ENCODE assay signal across 1 cellular context in the genomic region with DNA sequence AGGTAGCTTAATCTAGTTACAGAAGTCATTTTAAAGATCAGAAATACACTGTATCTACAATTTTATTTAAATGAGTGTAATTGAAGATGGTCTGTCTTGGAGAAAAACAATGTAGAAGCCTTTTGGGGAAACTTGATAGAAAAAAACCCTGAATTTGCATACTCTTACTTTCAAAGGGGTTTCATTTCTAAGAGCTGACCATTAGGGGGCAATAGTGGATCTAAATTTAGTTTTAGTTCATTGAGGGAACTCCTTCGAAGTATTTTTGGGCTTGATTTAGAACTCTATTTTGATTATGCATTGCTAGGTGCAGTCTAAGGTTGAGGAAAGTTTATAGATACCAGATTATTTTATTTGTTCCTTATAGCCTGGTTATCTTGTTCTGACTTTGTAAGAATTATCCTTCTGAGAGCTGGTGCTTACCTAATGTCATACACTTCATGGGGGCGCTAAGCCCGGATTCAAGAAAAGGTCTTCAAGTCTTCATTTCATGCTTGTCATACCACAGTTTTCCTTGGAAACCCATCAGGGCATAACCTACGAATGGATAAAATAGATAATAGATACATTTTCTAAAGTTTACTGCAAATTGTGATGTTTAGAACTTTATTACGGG.
TF ChIP-seq lines count a peak whose summit lies in the region.

No MANE protein-coding gene starts in this region.

TF ChIP-seq in SK-N-SH treated with all-trans-retinoic acid at 6 μM for 48 hours, 23 proteins besides CTCF, POLR2A, EP300 and RAD21 (continued from another document):
- TF ChIP-seq, protein P1, sequence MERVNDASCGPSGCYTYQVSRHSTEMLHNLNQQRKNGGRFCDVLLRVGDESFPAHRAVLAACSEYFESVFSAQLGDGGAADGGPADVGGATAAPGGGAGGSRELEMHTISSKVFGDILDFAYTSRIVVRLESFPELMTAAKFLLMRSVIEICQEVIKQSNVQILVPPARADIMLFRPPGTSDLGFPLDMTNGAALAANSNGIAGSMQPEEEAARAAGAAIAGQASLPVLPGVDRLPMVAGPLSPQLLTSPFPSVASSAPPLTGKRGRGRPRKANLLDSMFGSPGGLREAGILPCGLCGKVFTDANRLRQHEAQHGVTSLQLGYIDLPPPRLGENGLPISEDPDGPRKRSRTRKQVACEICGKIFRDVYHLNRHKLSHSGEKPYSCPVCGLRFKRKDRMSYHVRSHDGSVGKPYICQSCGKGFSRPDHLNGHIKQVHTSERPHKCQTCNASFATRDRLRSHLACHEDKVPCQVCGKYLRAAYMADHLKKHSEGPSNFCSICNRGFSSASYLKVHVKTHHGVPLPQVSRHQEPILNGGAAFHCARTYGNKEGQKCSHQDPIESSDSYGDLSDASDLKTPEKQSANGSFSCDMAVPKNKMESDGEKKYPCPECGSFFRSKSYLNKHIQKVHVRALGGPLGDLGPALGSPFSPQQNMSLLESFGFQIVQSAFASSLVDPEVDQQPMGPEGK (CRISPR knock-in tag; IDR thresholded peaks at IDR 0.05; ENCODE audit: borderline replicate concordance) = no peak
- TF ChIP-seq TCF4 (CRISPR knock-in tag; IDR thresholded peaks at IDR 0.05; ENCODE audit: borderline replicate concordance) (no peak), TOX (CRISPR knock-in tag; IDR thresholded peaks at IDR 0.05; ENCODE audit: borderline replicate concordance) (no peak), ZFP3 (CRISPR knock-in tag; IDR thresholded peaks at IDR 0.05) (no peak), RARB (CRISPR knock-in tag; IDR thresholded peaks at IDR 0.05) (no peak)
TF ChIP-seq in SK-N-SH treated with all-trans-retinoic acid at 6 μM for 48 hours: peak in this region for 0.
